30 cellular contexts compared by ENCODE assay signal in the genomic region with DNA sequence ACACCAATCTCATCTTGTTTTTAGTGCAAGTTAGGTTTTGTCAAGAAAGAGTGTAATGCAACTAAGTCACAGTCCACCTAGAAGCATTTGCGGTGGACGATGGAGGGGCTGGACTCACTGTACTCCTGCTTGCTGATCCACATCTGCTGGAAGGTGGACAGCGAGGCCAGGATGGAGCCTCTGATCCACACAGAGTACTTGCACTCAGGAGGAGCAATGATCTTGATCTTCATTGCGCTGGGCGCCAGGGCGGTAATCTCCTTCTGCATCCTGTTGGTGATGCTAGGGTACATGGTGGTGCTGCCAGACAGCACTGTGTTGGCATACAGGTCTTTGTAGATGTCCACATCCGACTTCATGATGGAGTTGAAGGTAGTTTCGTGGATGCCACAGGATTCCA. TPM values are rescaled to one million over a fixed set of nuclear protein-coding genes. Genes with fewer than 3 reads are reported as not detected.
"Had no signal": no experiment of that assay in that cellular context is flagged by ENCODE, and none has a peak within 500 bp of the region (broad histone marks: within the 10 kb centered on the region; RNA-seq: fewer than 3 reads in every experiment).

No MANE protein-coding gene starts in this region.

- H3K4me1 ChIP-seq: colonic mucosa, esophagus squamous epithelium, gastrocnemius medialis, heart right ventricle, left lung, lower lobe of right lung had no signal

- DNase-seq: colonic mucosa; cortex of kidney; effector memory CD4-positive, alpha-beta T cell; erythroblast; esophagus squamous epithelium; foreskin fibroblast; foreskin melanocyte; gastrocnemius medialis; glutamatergic neuron; head of caudate nucleus; heart right ventricle; hippocampal formation; left cardiac atrium; left lung; left ventricle myocardium superior; lower lobe of right lung; mesenchymal stem cell; midbrain had no signal

- H3K4me3 ChIP-seq: colonic mucosa, esophagus squamous epithelium, gastrocnemius medialis, heart right ventricle, left lung, lower lobe of right lung had no signal

- H3K36me3 ChIP-seq: colonic mucosa, esophagus squamous epithelium, gastrocnemius medialis, heart right ventricle, left lung, lower lobe of right lung had no signal

- FAIRE-seq: islet of Langerhans, keratinocyte had no signal

- H3K27ac ChIP-seq: colonic mucosa, epithelial cell of prostate, esophagus squamous epithelium, gastrocnemius medialis, heart right ventricle, left lung, lower lobe of right lung had no signal

- H3K9me3 ChIP-seq: colonic mucosa, esophagus squamous epithelium, gastrocnemius medialis, heart right ventricle, left lung, lower lobe of right lung had no signal

- H3K27me3 ChIP-seq: colonic mucosa, esophagus squamous epithelium, gastrocnemius medialis, heart right ventricle, left lung had no signal

RNA-seq across cellular contexts. Expression of gene SPZ1, which starts 20.2 kb away (rescaled TPM):
- total RNA-seq: chondrocyte, colonic mucosa, dermis microvascular lymphatic vessel endothelial cell, esophagus mucosa, esophagus squamous epithelium, gastrocnemius medialis, glomerular endothelial cell, heart right ventricle, kidney epithelial cell, left cardiac atrium, left lung, left ventricle myocardium superior, lower leg skin, lower lobe of right lung, lung microvascular endothelial cell, mononuclear cell, mucosa of gallbladder had no signal
- polyA plus RNA-seq: heart right ventricle, keratinocyte had no signal
